Comparison of ENCODE assay signal across 19 cellular contexts in the genomic region with DNA sequence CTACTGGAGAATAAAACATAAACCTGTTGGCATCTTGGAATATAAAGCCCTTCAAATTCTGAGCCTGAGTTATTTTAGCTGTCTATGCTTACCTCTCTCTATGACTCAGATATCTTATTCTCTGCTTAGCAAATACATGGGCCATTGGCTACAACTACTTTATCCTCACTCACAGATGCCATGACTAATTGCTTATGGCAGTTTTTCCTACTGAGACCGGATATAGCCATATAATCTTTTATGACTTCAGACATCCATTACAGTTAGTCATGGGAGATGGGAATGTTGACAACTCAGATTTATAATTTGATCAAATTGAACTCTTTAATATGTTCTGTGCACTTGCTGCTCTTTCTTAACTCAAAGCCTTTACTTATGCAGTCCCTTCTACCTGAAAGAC.
DNase-seq lines count a peak whose midpoint lies in the region; ATAC-seq lines count a peak whose summit lies in the region.
"Had no signal": no experiment of that assay in that cellular context is flagged by ENCODE, and none has a peak within 500 bp of the region (broad histone marks: within the 10 kb centered on the region; RNA-seq: fewer than 3 reads in every experiment).

No MANE protein-coding gene starts in this region.

- peaks cover 5 to 13% of the 10 kb centered on the region in 2 donors for H3K27me3 Mint-ChIP-seq in natural killer cell treated with Interleukin-12 subunit alpha and Interleukin-12 subunit beta and Interleukin-15 and Interleukin-18, amount 100 ng/mL, for 72 hours
- H3K27me3 Mint-ChIP-seq: dendritic cell treated with granulocyte-macrophage colony-stimulating factor and Interleukin-4, amounts not matched to agents 40 ng/mL and 50 ng/mL, for 4 days; IgD-negative memory B cell; memory B cell had no signal

- intact Hi-C loops in left ventricle myocardium superior (cut with micrococcal nuclease) = no loop called here

- DNase-seq in DMS53 treated with DMSO at 0.1 percent for 48 hours (lab: John Stamatoyannopoulos, UW; ENCODE audit: unreplicated experiment) (peak; percentile 30), NCI-H69 (lab: John Stamatoyannopoulos, UW) (peak; percentile 63), dermis blood vessel endothelial cell (peak; percentile 88), myocyte (ENCODE audit: low read depth) (peak; percentile 44), NCI-H345 (lab: John Stamatoyannopoulos, UW) (no peak), left ventricle myocardium superior (no peak), NCI-H2171 treated with DMSO at 0.1 percent for 48 hours (lab: John Stamatoyannopoulos, UW) (no peak)
- DNase-seq in natural killer cell treated with Interleukin-12 subunit alpha and Interleukin-12 subunit beta and Interleukin-15 and Interleukin-18, amount 100 ng/mL, for 72 hours (ENCODE audit: low spot score) = no peak
- DNase-seq: activated CD8-positive, alpha-beta memory T cell treated with anti-CD3 and anti-CD28 coated beads for 24 hours; activated naive CD4-positive, alpha-beta T cell treated with Interleukin-2 at 50 U/mL for 16 hours; CD4-positive, CD25-positive, alpha-beta regulatory T cell; head of caudate nucleus; NCI-H2029 treated with DMSO at 0.1 percent for 48 hours; OCI-M1; stomach; T-helper 9 cell had no signal

- no peak overlapping the region for H3K4me3 Mint-ChIP-seq in natural killer cell treated with Interleukin-12 subunit alpha and Interleukin-12 subunit beta and Interleukin-15 and Interleukin-18, amount 100 ng/mL, for 72 hours
- H3K4me3 Mint-ChIP-seq: CD4-positive, CD25-positive, alpha-beta regulatory T cell; dendritic cell treated with granulocyte-macrophage colony-stimulating factor and Interleukin-4, amounts not matched to agents 40 ng/mL and 50 ng/mL, for 4 days; memory B cell had no signal

- H3K9me3 Mint-ChIP-seq in natural killer cell treated with Interleukin-12 subunit alpha and Interleukin-12 subunit beta and Interleukin-15 and Interleukin-18, amount 100 ng/mL, for 72 hours = peaks cover 14% of the 10 kb centered on the region

- no peak for ATAC-seq in natural killer cell treated with Interleukin-12 subunit alpha and Interleukin-12 subunit beta and Interleukin-15 and Interleukin-18, amount 100 ng/mL, for 72 hours
- no peak for ATAC-seq in left ventricle myocardium superior

- peaks cover 6% of the 10 kb centered on the region for H3K36me3 Mint-ChIP-seq in natural killer cell treated with Interleukin-12 subunit alpha and Interleukin-12 subunit beta and Interleukin-15 and Interleukin-18, amount 100 ng/mL, for 72 hours
- H3K36me3 Mint-ChIP-seq: CD4-positive, CD25-positive, alpha-beta regulatory T cell had no signal

- H3K27ac Mint-ChIP-seq in natural killer cell treated with Interleukin-12 subunit alpha and Interleukin-12 subunit beta and Interleukin-15 and Interleukin-18, amount 100 ng/mL, for 72 hours = no peak overlapping the region
- H3K27ac Mint-ChIP-seq: CD4-positive, CD25-positive, alpha-beta regulatory T cell; dendritic cell treated with granulocyte-macrophage colony-stimulating factor and Interleukin-4, amounts not matched to agents 40 ng/mL and 50 ng/mL, for 4 days; IgD-negative memory B cell; memory B cell had no signal

- H3K4me1 Mint-ChIP-seq in natural killer cell treated with Interleukin-12 subunit alpha and Interleukin-12 subunit beta and Interleukin-15 and Interleukin-18, amount 100 ng/mL, for 72 hours (ENCODE audit: low read depth in 2 of 2) = no peaks in the 10 kb centered on the region
- H3K4me1 Mint-ChIP-seq: CD4-positive, CD25-positive, alpha-beta regulatory T cell had no signal

Comparison
In these comparisons a context has a peak if more than half of its experiments do, and no peak if none do; other contexts are left out.
1. DNase-seq: peak in DMS53 treated with DMSO at 0.1 percent for 48 hours (single experiment), NCI-H69 (single experiment), dermis blood vessel endothelial cell (single experiment) and myocyte (single experiment); none in natural killer cell treated with Interleukin-12 subunit alpha and Interleukin-12 subunit beta and Interleukin-15 and Interleukin-18, amount 100 ng/mL, for 72 hours (single experiment), NCI-H345 (single experiment), left ventricle myocardium superior (single experiment) and NCI-H2171 treated with DMSO at 0.1 percent for 48 hours (single experiment).